ENCODE assay signal across 22 cellular contexts in genomic region chr22:30227438-30228228, GRCh38. TPM values are rescaled to one million over a fixed set of nuclear protein-coding genes. Genes with fewer than 3 reads are reported as not detected.
DNase-seq lines count a peak whose midpoint lies in the region; ATAC-seq, FAIRE-seq and TF ChIP-seq lines count a peak whose summit lies in the region.
"Had no signal": no experiment of that assay in that cellular context is flagged by ENCODE, and none has a peak within 500 bp of the region (broad histone marks: within the 10 kb centered on the region; RNA-seq: fewer than 3 reads in every experiment).

No MANE protein-coding gene starts in this region.

- peaks cover 39% of the 10 kb centered on the region for H3K4me1 Mint-ChIP-seq in activated CD8-positive, alpha-beta T cell treated with anti-CD3 and anti-CD28 coated beads for 36 hours (ENCODE audit: low read depth)
- peaks cover 66% of the 10 kb centered on the region for H3K4me1 Mint-ChIP-seq in stimulated activated naive CD8-positive, alpha-beta T cell treated with anti-CD3 and anti-CD28 coated beads, Interleukin-15, amount 100 ng/mL, for 72 hours

- BruUV-seq in HepG2 (replicated peaks; lab: Mats Ljungman, UMichigan), result no TSS peak

- no peaks in the 10 kb centered on the region for H3K9me3 ChIP-seq in HepG2 (ENCODE audit: low read length)
- H3K9me3 ChIP-seq in right lobe of liver, result no peaks in the 10 kb centered on the region
- H3K9me3 ChIP-seq in left ventricle myocardium inferior (replicated peaks), result no peaks in the 10 kb centered on the region

- no peak overlapping the region for H3K27ac Mint-ChIP-seq in activated CD8-positive, alpha-beta T cell treated with anti-CD3 and anti-CD28 coated beads for 36 hours
- no peak overlapping the region for H3K27ac Mint-ChIP-seq in stimulated activated naive CD8-positive, alpha-beta T cell treated with anti-CD3 and anti-CD28 coated beads, Interleukin-15, amount 100 ng/mL, for 72 hours
- H3K27ac Mint-ChIP-seq: activated naive CD8-positive, alpha-beta T cell treated with anti-CD3 and anti-CD28 coated beads, Interleukin-2, amount 50 U/mL, for 24 hours; activated T-helper 17 cell treated with anti-CD3 and anti-CD28 coated beads, Interleukin-2, amount 50 U/mL, for 72 hours; type B pancreatic cell had no signal

- TF ChIP-seq CTCF in HepG2 (CRISPR knock-in tag; IDR thresholded peaks at IDR 0.05), result no peak
- TF ChIP-seq CTCF in right lobe of liver (IDR thresholded peaks at IDR 0.05), result no peak
- no peak for TF ChIP-seq CTCF in activated CD8-positive, alpha-beta T cell treated with anti-CD3 and anti-CD28 coated beads for 36 hours (IDR thresholded peaks at IDR 0.05)
- no peak for TF ChIP-seq CTCF in left ventricle myocardium inferior (IDR thresholded peaks at IDR 0.05; ENCODE audit: borderline replicate concordance)

- H3K79me2 ChIP-seq in HepG2 (ENCODE audit: insufficient read depth, low read length), result no peaks in the 10 kb centered on the region

- TF ChIP-seq EP300 in HepG2 (IDR thresholded peaks at IDR 0.05; ENCODE audit: low read depth in 2 of 2, low read length in 2 of 2) (no peak), HepG2 (CRISPR knock-in tag; IDR thresholded peaks at IDR 0.05; ENCODE audit: borderline replicate concordance) (no peak), Ishikawa (IDR thresholded peaks at IDR 0.05; ENCODE audit: borderline replicate concordance) (no peak)

- H3K4me3 ChIP-seq in HepG2 (replicated peaks in 1 of 3; ENCODE audit: insufficient read depth in 1 of 3, low read depth in 2 of 3, low read length in 3 of 3), result no peak overlapping the region
- no peak overlapping the region for H3K4me3 ChIP-seq in right lobe of liver
- H3K4me3 ChIP-seq in left ventricle myocardium inferior, result no peak overlapping the region
- H3K4me3 ChIP-seq: coronary artery had no signal

- H3K4me1 ChIP-seq in HepG2 (ENCODE audit: insufficient read depth, low read length), result peaks cover 54% of the 10 kb centered on the region
- no peaks in the 10 kb centered on the region for H3K4me1 ChIP-seq in right lobe of liver
- H3K4me1 ChIP-seq in left ventricle myocardium inferior, result no peaks in the 10 kb centered on the region

- H3K36me3 ChIP-seq in HepG2 (replicated peaks in 1 of 2; ENCODE audit: control insufficient read depth in 1 of 2, insufficient read depth in 2 of 2, low read length in 2 of 2) (no peaks in the 10 kb centered on the region), right lobe of liver (no peaks in the 10 kb centered on the region), left ventricle myocardium inferior (no peaks in the 10 kb centered on the region)

- no peaks in the 10 kb centered on the region for H3K9me3 Mint-ChIP-seq in activated CD8-positive, alpha-beta T cell treated with anti-CD3 and anti-CD28 coated beads for 36 hours
- no peaks in the 10 kb centered on the region for H3K9me3 Mint-ChIP-seq in stimulated activated naive CD8-positive, alpha-beta T cell treated with anti-CD3 and anti-CD28 coated beads, Interleukin-15, amount 100 ng/mL, for 72 hours
- H3K9me3 Mint-ChIP-seq: activated naive CD8-positive, alpha-beta T cell treated with anti-CD3 and anti-CD28 coated beads, Interleukin-2, amount 50 U/mL, for 24 hours; activated T-helper 17 cell treated with anti-CD3 and anti-CD28 coated beads, Interleukin-2, amount 50 U/mL, for 72 hours; natural killer cell treated with Interleukin-12 subunit alpha and Interleukin-12 subunit beta and Interleukin-15 and Interleukin-18, amount 100 ng/mL, for 72 hours; type B pancreatic cell had no signal

- TF ChIP-seq RAD21 in HepG2 (CRISPR knock-in tag; IDR thresholded peaks at IDR 0.05) (no peak), Ishikawa (IDR thresholded peaks at IDR 0.05; ENCODE audit: low read depth) (no peak)

- H3K36me3 Mint-ChIP-seq in activated CD8-positive, alpha-beta T cell treated with anti-CD3 and anti-CD28 coated beads for 36 hours (ENCODE audit: low read depth), result no peaks in the 10 kb centered on the region
- H3K36me3 Mint-ChIP-seq: brain; natural killer cell treated with Interleukin-12 subunit alpha and Interleukin-12 subunit beta and Interleukin-15 and Interleukin-18, amount 100 ng/mL, for 72 hours; type B pancreatic cell had no signal

- no peaks in the 10 kb centered on the region for H3K27me3 Mint-ChIP-seq in activated CD8-positive, alpha-beta T cell treated with anti-CD3 and anti-CD28 coated beads for 36 hours
- no peaks in the 10 kb centered on the region for H3K27me3 Mint-ChIP-seq in stimulated activated naive CD8-positive, alpha-beta T cell treated with anti-CD3 and anti-CD28 coated beads, Interleukin-15, amount 100 ng/mL, for 72 hours
- H3K27me3 Mint-ChIP-seq: activated naive CD8-positive, alpha-beta T cell treated with anti-CD3 and anti-CD28 coated beads, Interleukin-2, amount 50 U/mL, for 24 hours; activated T-helper 17 cell treated with anti-CD3 and anti-CD28 coated beads, Interleukin-2, amount 50 U/mL, for 72 hours; natural killer cell treated with Interleukin-12 subunit alpha and Interleukin-12 subunit beta and Interleukin-15 and Interleukin-18, amount 100 ng/mL, for 72 hours had no signal

- no peaks in the 10 kb centered on the region for H4K20me1 ChIP-seq in HepG2 (ENCODE audit: insufficient read depth, low read length)

- POLR2A ChIA-PET in HepG2 (lab: Yijun Ruan, JAX), result interaction anchor here (1.0 kb wide), 1 partner anchor 17 kb away, joined by 3 read pairs; no protein-coding TSS in a partner anchor
- POLR2A ChIA-PET in activated CD8-positive, alpha-beta T cell treated with anti-CD3 and anti-CD28 coated beads for 36 hours (lab: Charles Lee), result interaction anchor here (1.1 to 2.6 kb wide), 3 partner anchors 9 to 23 kb away, joined by 4 to 10 read pairs (median 4); no protein-coding TSS in a partner anchor

- H2AFZ ChIP-seq in HepG2 (ENCODE audit: low read length), result no peak overlapping the region

- intact Hi-C loops in HepG2 (cut with micrococcal nuclease; ENCODE audit: unreplicated experiment) (no loop called here), right lobe of liver (cut with DNase I) (no loop called here), left ventricle myocardium inferior (cut with micrococcal nuclease) (no loop called here)
- intact Hi-C loops in activated CD8-positive, alpha-beta T cell treated with anti-CD3 and anti-CD28 coated beads for 36 hours (cut with micrococcal nuclease), result no loop called here

- H3K4me3 Mint-ChIP-seq in activated CD8-positive, alpha-beta T cell treated with anti-CD3 and anti-CD28 coated beads for 36 hours, result no peak overlapping the region
- no peak overlapping the region for H3K4me3 Mint-ChIP-seq in stimulated activated naive CD8-positive, alpha-beta T cell treated with anti-CD3 and anti-CD28 coated beads, Interleukin-15, amount 100 ng/mL, for 72 hours
- H3K4me3 Mint-ChIP-seq: activated naive CD8-positive, alpha-beta T cell treated with anti-CD3 and anti-CD28 coated beads, Interleukin-2, amount 50 U/mL, for 24 hours; activated T-helper 17 cell treated with anti-CD3 and anti-CD28 coated beads, Interleukin-2, amount 50 U/mL, for 72 hours; brain; natural killer cell treated with Interleukin-12 subunit alpha and Interleukin-12 subunit beta and Interleukin-15 and Interleukin-18, amount 100 ng/mL, for 72 hours; type B pancreatic cell had no signal

- peaks cover 14 to 47% of the 10 kb centered on the region in 2 experiments; a peak in 4 of 5 replicates for H3K27me3 ChIP-seq in HepG2 (ENCODE audit: control insufficient read depth in 1 of 2, insufficient read depth in 2 of 2, low read length in 2 of 2)
- no peaks in the 10 kb centered on the region for H3K27me3 ChIP-seq in right lobe of liver
- peaks cover 100% of the 10 kb centered on the region for H3K27me3 ChIP-seq in left ventricle myocardium inferior (ENCODE audit: low read depth)

- WGBS in HepG2 (ENCODE audit: low lambda C conversion rate), result 60% methylated on average over 4 of the region's 4 CpGs
- WGBS in right lobe of liver (ENCODE audit: insufficient coverage, low coverage, low lambda C conversion rate, missing lambda C conversion rate), result 57% methylated on average over 4 of the region's 4 CpGs

- CTCF ChIA-PET in HepG2 (lab: Yijun Ruan, JAX; ENCODE audit: low intra/inter-chr PET ratio, low total read pairs), result no interaction called here
- CTCF ChIA-PET in activated CD8-positive, alpha-beta T cell treated with anti-CD3 and anti-CD28 coated beads for 36 hours (lab: Charles Lee), result interaction anchor here (1.1 to 1.2 kb wide), 2 partner anchors 28 to 139 kb away, joined by 3 to 4 read pairs; no protein-coding TSS in a partner anchor

- in situ Hi-C loops in HepG2 (cut with HindIII; ENCODE audit: extremely low pct_ligation_motif_present, low pct_unique_long_range_greater_than_20kb), result no loop called here

- ATAC-seq in HepG2 (no peak), right lobe of liver (no peak), HG02588 (IDR thresholded peaks at IDR 0.05; ENCODE audit: unreplicated experiment) (no peak)
- no peak for ATAC-seq in activated CD8-positive, alpha-beta T cell treated with anti-CD3 and anti-CD28 coated beads for 36 hours
- ATAC-seq in stimulated activated naive CD8-positive, alpha-beta T cell treated with anti-CD3 and anti-CD28 coated beads, Interleukin-15, amount 100 ng/mL, for 72 hours, result peak; percentile 48
- ATAC-seq: activated naive CD8-positive, alpha-beta T cell treated with anti-CD3 and anti-CD28 coated beads, Interleukin-2, amount 50 U/mL, for 24 hours; activated T-helper 17 cell treated with anti-CD3 and anti-CD28 coated beads, Interleukin-2, amount 50 U/mL, for 72 hours; left colon; natural killer cell treated with Interleukin-12 subunit alpha and Interleukin-12 subunit beta and Interleukin-15 and Interleukin-18, amount 100 ng/mL, for 72 hours had no signal

- H3K27ac ChIP-seq in HepG2 (ENCODE audit: extremely low read length, insufficient read depth, low read length) (no peak overlapping the region), right lobe of liver (no peak overlapping the region), left ventricle myocardium inferior (replicated peaks) (no peak overlapping the region)
- H3K27ac ChIP-seq: coronary artery had no signal

- H3K9ac ChIP-seq in HepG2 (ENCODE audit: insufficient read depth, low read depth, low read length), result no peak overlapping the region

- H3K4me2 ChIP-seq in HepG2 (ENCODE audit: low read depth, low read length), result no peak overlapping the region

- no peak for FAIRE-seq in HepG2 (lab: Jason Lieb, UNC)

- no peak for TF ChIP-seq POLR2A in HepG2 (IDR thresholded peaks at IDR 0.05; ENCODE audit: insufficient read depth in 1 of 2, low read depth in 2 of 2, low read length in 2 of 2)
- TF ChIP-seq POLR2A in right lobe of liver (IDR thresholded peaks at IDR 0.05), result no peak

- DNase-seq in HepG2 (ENCODE audit: low spot score) (no peak), right lobe of liver (no peak), left ventricle myocardium inferior (no peak), NCI-H1436 (lab: John Stamatoyannopoulos, UW) (no peak)
- peak; percentile 36 for DNase-seq in activated CD8-positive, alpha-beta T cell treated with anti-CD3 and anti-CD28 coated beads for 36 hours
- no peak for DNase-seq in stimulated activated naive CD8-positive, alpha-beta T cell treated with anti-CD3 and anti-CD28 coated beads, Interleukin-15, amount 100 ng/mL, for 72 hours
- DNase-seq: activated naive CD8-positive, alpha-beta T cell treated with anti-CD3 and anti-CD28 coated beads, Interleukin-2, amount 50 U/mL, for 24 hours; DMS79 treated with DMSO at 0.1 percent for 48 hours; HCEC 1CT; left colon; NCI-H146; posterior cingulate gyrus; SHP77 treated with DMSO at 0.1 percent for 48 hours; stimulated activated CD4-positive, alpha-beta T cell treated with anti-CD3 and anti-CD28 coated beads, Interleukin-2, amount 100 ng/mL, for 24 hours had no signal

RNA-seq across cellular contexts. Expression of gene LIF, which starts 18.9 kb away (rescaled TPM):
- 1.5 and 3.6 TPM in 2 replicates for total RNA-seq in HepG2 (2016; rRNA removed; fragmentation: Illumina TruSeq; extraction: Trizol)
- 0.53 and 1.6 TPM in 2 replicates for total RNA-seq in HepG2 (2016; cell fraction: cytosol; rRNA removed; fragmentation: Illumina TruSeq; extraction: Trizol; ENCODE audit: low read depth)
- total RNA-seq in HepG2 (2016; cell fraction: insoluble cytoplasmic fraction; rRNA removed; fragmentation: Illumina TruSeq; extraction: Trizol), result 1.7 and 3.2 TPM in 2 replicates
- total RNA-seq in HepG2 (2016; cell fraction: membrane; rRNA removed; fragmentation: Illumina TruSeq; extraction: Trizol), result 2.6 TPM in 2 replicates
- 5.2 and 5.5 TPM in 2 replicates for total RNA-seq in HepG2 (2016; cell fraction: nucleus; rRNA removed; fragmentation: Illumina TruSeq; extraction: Trizol)
- 8.5 and 12.1 TPM in 2 replicates for polyA plus RNA-seq in HepG2 (2011; rRNA removed)
- polyA plus RNA-seq in HepG2 (2011; cell fraction: cytosol; rRNA removed), result 3.0 and 4.2 TPM in 2 replicates
- polyA plus RNA-seq in HepG2 (2011; cell fraction: nucleus; rRNA removed), result 48.8 and 59.2 TPM in 2 replicates
- 1.4 and 5.2 TPM in 2 replicates for polyA plus RNA-seq in HepG2 (2012)
- 0.17 and 0.26 TPM in 2 replicates for polyA plus RNA-seq in HepG2 (2016; cell fraction: cytosol; fragmentation: Illumina TruSeq; extraction: Trizol; ENCODE audit: low read depth)
- 1.1 and 1.3 TPM in 2 replicates for polyA plus RNA-seq in HepG2 (2016; cell fraction: insoluble cytoplasmic fraction; fragmentation: Illumina TruSeq; extraction: Trizol; ENCODE audit: low read depth)
- 0.64 and 0.93 TPM in 2 replicates for polyA plus RNA-seq in HepG2 (2016; cell fraction: membrane; fragmentation: Illumina TruSeq; extraction: Trizol; ENCODE audit: low read depth)
- polyA plus RNA-seq in HepG2 (2016; cell fraction: nucleus; fragmentation: Illumina TruSeq; extraction: Trizol; ENCODE audit: insufficient read depth, low read depth), result 13.6 and 20.3 TPM in 2 replicates
- polyA minus RNA-seq in HepG2 (2011; rRNA and poly(A)+ RNA removed; ENCODE audit: low replicate concordance), result 11.5 and 35.1 TPM in 2 replicates
- polyA minus RNA-seq in HepG2 (2011; cell fraction: cytosol; rRNA and poly(A)+ RNA removed), result 3.8 and 5.5 TPM in 2 replicates
- polyA minus RNA-seq in HepG2 (2011; cell fraction: nucleus; rRNA and poly(A)+ RNA removed), result 4.1 and 7.1 TPM in 2 replicates
- total RNA-seq in right lobe of liver, result 1 to 10 TPM in 3 of 6 experiments, under 1 TPM in 1, not detected in 2; 0.15 to 2.0 (median 1.6) TPM
- total RNA-seq in activated CD8-positive, alpha-beta T cell treated with anti-CD3 and anti-CD28 coated beads for 36 hours, result 100 to 1,000 TPM; 160 to 161 TPM
- total RNA-seq in left ventricle myocardium inferior, result 0.16 TPM

RNA-seq across cellular contexts. Expression of gene OSM, which starts 39.0 kb away (rescaled TPM):
- not detected in 2 replicates for total RNA-seq in HepG2 (2016; rRNA removed; fragmentation: Illumina TruSeq; extraction: Trizol)
- total RNA-seq in HepG2 (2016; cell fraction: cytosol; rRNA removed; fragmentation: Illumina TruSeq; extraction: Trizol; ENCODE audit: low read depth), result not detected in 2 replicates
- total RNA-seq in HepG2 (2016; cell fraction: insoluble cytoplasmic fraction; rRNA removed; fragmentation: Illumina TruSeq; extraction: Trizol), result not detected in 2 replicates
- total RNA-seq in HepG2 (2016; cell fraction: membrane; rRNA removed; fragmentation: Illumina TruSeq; extraction: Trizol), result not detected in 2 replicates
- not detected in 2 replicates for total RNA-seq in HepG2 (2016; cell fraction: nucleus; rRNA removed; fragmentation: Illumina TruSeq; extraction: Trizol)
- polyA plus RNA-seq in HepG2 (2011; rRNA removed), result 0.07 TPM in 1 of 2 replicates, not detected in the other
- 0.05 TPM in 1 of 2 replicates, not detected in the other for polyA plus RNA-seq in HepG2 (2011; cell fraction: cytosol; rRNA removed)
- polyA plus RNA-seq in HepG2 (2011; cell fraction: nucleus; rRNA removed), result not detected in 2 replicates
- 0.07 TPM in 1 of 2 replicates, not detected in the other for polyA plus RNA-seq in HepG2 (2012)
- not detected in 2 replicates for polyA plus RNA-seq in HepG2 (2016; cell fraction: cytosol; fragmentation: Illumina TruSeq; extraction: Trizol; ENCODE audit: low read depth)
- not detected in 2 replicates for polyA plus RNA-seq in HepG2 (2016; cell fraction: insoluble cytoplasmic fraction; fragmentation: Illumina TruSeq; extraction: Trizol; ENCODE audit: low read depth)
- polyA plus RNA-seq in HepG2 (2016; cell fraction: membrane; fragmentation: Illumina TruSeq; extraction: Trizol; ENCODE audit: low read depth), result not detected in 2 replicates
- not detected in 2 replicates for polyA plus RNA-seq in HepG2 (2016; cell fraction: nucleus; fragmentation: Illumina TruSeq; extraction: Trizol; ENCODE audit: insufficient read depth, low read depth)
- not detected in 2 replicates for polyA minus RNA-seq in HepG2 (2011; rRNA and poly(A)+ RNA removed; ENCODE audit: low replicate concordance)
- polyA minus RNA-seq in HepG2 (2011; cell fraction: cytosol; rRNA and poly(A)+ RNA removed), result not detected in 2 replicates
- not detected in 2 replicates for polyA minus RNA-seq in HepG2 (2011; cell fraction: nucleus; rRNA and poly(A)+ RNA removed)
- total RNA-seq in right lobe of liver, result under 1 TPM in 4 of 6 experiments, not detected in 2; 0.10 to 0.75 (median 0.19) TPM
- total RNA-seq in activated CD8-positive, alpha-beta T cell treated with anti-CD3 and anti-CD28 coated beads for 36 hours, result 10 to 100 TPM; 44.3 to 45.7 TPM
- total RNA-seq in left ventricle myocardium inferior, result not detected
- total RNA-seq: M059J had no signal

Comparison
In these comparisons a context has a peak if more than half of its experiments do, and no peak if none do; other contexts are left out.
1. RNA of gene LIF, which starts 18.9 kb away (total RNA-seq): 160 to 161 TPM in activated CD8-positive, alpha-beta T cell treated with anti-CD3 and anti-CD28 coated beads for 36 hours; 0.53 to 5.5 TPM in HepG2, 0.15 to 2.0 TPM in right lobe of liver and 0.16 TPM in left ventricle myocardium inferior (single experiment); every median in the first group is over 10 times any median in the second.
2. RNA of gene OSM, which starts 39.0 kb away (total RNA-seq): 44.3 to 45.7 TPM in activated CD8-positive, alpha-beta T cell treated with anti-CD3 and anti-CD28 coated beads for 36 hours; 0.10 to 0.75 TPM in right lobe of liver, not detected in left ventricle myocardium inferior (single experiment) and not detected in HepG2; every median in the first group is over 10 times any median in the second.